ENCODE assay signal across 1 cellular context in the genomic region with DNA sequence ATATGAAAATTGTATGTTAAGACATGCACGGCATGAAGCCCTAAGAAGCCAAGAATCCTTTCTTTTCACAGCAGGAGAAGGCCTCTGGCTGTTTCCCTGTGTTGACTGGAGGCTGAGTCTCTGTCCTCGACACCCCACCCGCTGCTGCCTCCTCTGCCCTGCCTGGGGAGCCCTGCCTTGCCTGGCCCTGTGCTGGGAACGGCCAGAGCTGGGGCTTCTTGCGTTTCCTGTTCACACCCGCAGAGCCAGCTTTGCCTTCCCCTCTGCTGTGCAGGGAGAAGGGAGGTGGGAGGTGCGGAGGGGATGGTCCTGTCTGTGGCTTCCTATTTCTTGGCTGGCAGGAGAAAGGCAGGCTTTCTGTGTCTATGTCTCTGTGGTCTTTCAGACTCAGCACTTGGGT.
TF ChIP-seq lines count a peak whose summit lies in the region.

No MANE protein-coding gene starts in this region.

TF ChIP-seq in H1, 55 proteins besides CTCF, POLR2A, EP300 and RAD21:
- TF ChIP-seq CBX5 (IDR thresholded peaks at IDR 0.05; ENCODE audit: low read depth, low read length) (no peak), EGR1 (IDR thresholded peaks at IDR 0.05; ENCODE audit: borderline replicate concordance, low read depth, low read length) (no peak), BCL11A (IDR thresholded peaks at IDR 0.05; ENCODE audit: low read depth in 2 of 2, low read length in 2 of 2) (no peak), MAFK (IDR thresholded peaks at IDR 0.05; ENCODE audit: low read depth, low read length) (no peak), ZNF274 (IDR thresholded peaks at IDR 0.05; ENCODE audit: borderline replicate concordance, extremely low read depth, low read length) (no peak), PHF8 (conservative IDR thresholded peaks at IDR 0.05; ENCODE audit: low read depth, low read length) (no peak), SP4 (IDR thresholded peaks at IDR 0.05; ENCODE audit: low read length) (no peak), JUND (IDR thresholded peaks at IDR 0.05; ENCODE audit: low read length) (no peak), RFX5 (IDR thresholded peaks at IDR 0.05; ENCODE audit: borderline replicate concordance, low read depth, low read length) (no peak), RBBP5 (IDR thresholded peaks at IDR 0.05; ENCODE audit: borderline replicate concordance, low read depth, low read length) (no peak), SP2 (IDR thresholded peaks at IDR 0.05; ENCODE audit: low read length) (no peak), HDAC6 (IDR thresholded peaks at IDR 0.05; ENCODE audit: low read depth, low read length) (no peak)
- TF ChIP-seq, protein P1, sequence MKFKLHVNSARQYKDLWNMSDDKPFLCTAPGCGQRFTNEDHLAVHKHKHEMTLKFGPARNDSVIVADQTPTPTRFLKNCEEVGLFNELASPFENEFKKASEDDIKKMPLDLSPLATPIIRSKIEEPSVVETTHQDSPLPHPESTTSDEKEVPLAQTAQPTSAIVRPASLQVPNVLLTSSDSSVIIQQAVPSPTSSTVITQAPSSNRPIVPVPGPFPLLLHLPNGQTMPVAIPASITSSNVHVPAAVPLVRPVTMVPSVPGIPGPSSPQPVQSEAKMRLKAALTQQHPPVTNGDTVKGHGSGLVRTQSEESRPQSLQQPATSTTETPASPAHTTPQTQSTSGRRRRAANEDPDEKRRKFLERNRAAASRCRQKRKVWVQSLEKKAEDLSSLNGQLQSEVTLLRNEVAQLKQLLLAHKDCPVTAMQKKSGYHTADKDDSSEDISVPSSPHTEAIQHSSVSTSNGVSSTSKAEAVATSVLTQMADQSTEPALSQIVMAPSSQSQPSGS (IDR thresholded peaks at IDR 0.05; ENCODE audit: low read length) = no peak
